In the genomic region with DNA sequence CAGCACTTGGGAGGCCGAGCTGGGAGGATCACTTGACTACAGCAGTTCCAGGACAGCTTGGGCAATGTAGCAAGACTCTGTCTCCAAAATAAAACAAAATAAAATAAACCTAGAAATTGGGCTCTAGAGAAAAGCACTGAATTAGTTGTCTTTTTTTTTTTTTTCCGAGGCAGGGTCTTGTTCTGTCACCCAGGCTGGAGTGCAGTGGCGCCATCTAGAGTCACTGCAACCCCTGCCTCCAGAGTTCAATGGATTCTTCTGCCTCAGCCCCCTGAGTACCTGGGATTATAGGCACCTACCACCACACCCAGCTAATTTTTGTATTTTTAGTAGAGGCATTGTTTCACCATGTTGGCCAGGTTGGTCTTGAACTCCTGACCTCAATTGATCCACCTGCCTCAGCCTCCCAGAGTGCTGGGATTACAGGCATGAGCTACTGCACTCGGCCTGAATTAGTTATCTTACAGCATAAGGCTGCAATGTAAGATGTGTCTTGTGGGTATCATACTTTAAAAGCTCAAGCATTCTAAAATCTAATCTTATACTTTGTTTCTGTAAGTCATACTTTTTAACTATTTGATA, we compare ENCODE assay signal across 8 cellular contexts. TPM values are rescaled to one million over a fixed set of nuclear protein-coding genes. Genes with fewer than 3 reads are reported as not detected.
A peak's percentile ranks its signal among the peaks of the same experiment; 100 is the strongest.
DNase-seq lines count a peak whose midpoint lies in the region; ATAC-seq lines count a peak whose summit lies in the region.

No MANE protein-coding gene starts in this region.

- H3K36me3 ChIP-seq in naive thymus-derived CD4-positive, alpha-beta T cell (ENCODE audit: control insufficient read depth in 2 of 3, insufficient read depth in 3 of 3, low read length in 3 of 3): no peaks in the 10 kb centered on the region

- no peak overlapping the region for H3K4me3 ChIP-seq in naive thymus-derived CD4-positive, alpha-beta T cell (ENCODE audit: low read length)

- no peak overlapping the region for H3K27ac Mint-ChIP-seq in T-helper 2 cell treated with Interferon-gamma antibody and Interleukin-4, amounts not matched to agents 5 μg/mL and 100 μg/mL, for 36 hours
- H3K27ac Mint-ChIP-seq in T-helper 17 cell: no peak overlapping the region
- H3K27ac Mint-ChIP-seq in naive thymus-derived CD4-positive, alpha-beta T cell: no peak overlapping the region
- no peak overlapping the region for H3K27ac Mint-ChIP-seq in stimulated activated memory B cell treated with anti-CD40 and anti-IgM and Interleukin-4, amounts not matched to agents 10 μg/mL and 1 μg/mL and 100 μg/mL, for 72 hours

- H3K4me1 ChIP-seq in naive thymus-derived CD4-positive, alpha-beta T cell (ENCODE audit: control insufficient read depth in 2 of 2, insufficient read depth in 2 of 2, low read length in 2 of 2): no peaks in the 10 kb centered on the region

- no peaks in the 10 kb centered on the region for H3K9me3 Mint-ChIP-seq in T-helper 2 cell treated with Interferon-gamma antibody and Interleukin-4, amounts not matched to agents 5 μg/mL and 100 μg/mL, for 36 hours
- H3K9me3 Mint-ChIP-seq in naive thymus-derived CD4-positive, alpha-beta T cell: no peaks in the 10 kb centered on the region
- no peaks in the 10 kb centered on the region for H3K9me3 Mint-ChIP-seq in stimulated activated memory B cell treated with anti-CD40 and anti-IgM and Interleukin-4, amounts not matched to agents 10 μg/mL and 1 μg/mL and 100 μg/mL, for 72 hours

- peaks cover 0 to 4% of the 10 kb centered on the region in 2 donors for H3K27me3 ChIP-seq in naive thymus-derived CD4-positive, alpha-beta T cell (ENCODE audit: control insufficient read depth in 2 of 2, insufficient read depth in 2 of 2, low read length in 2 of 2)

- H3K36me3 Mint-ChIP-seq in T-helper 2 cell treated with Interferon-gamma antibody and Interleukin-4, amounts not matched to agents 5 μg/mL and 100 μg/mL, for 36 hours (ENCODE audit: low read depth): no peaks in the 10 kb centered on the region
- H3K36me3 Mint-ChIP-seq in T-helper 17 cell (ENCODE audit: low read depth): peaks cover 2% of the 10 kb centered on the region
- no peaks in the 10 kb centered on the region for H3K36me3 Mint-ChIP-seq in naive thymus-derived CD4-positive, alpha-beta T cell
- no peaks in the 10 kb centered on the region for H3K36me3 Mint-ChIP-seq in stimulated activated memory B cell treated with anti-CD40 and anti-IgM and Interleukin-4, amounts not matched to agents 10 μg/mL and 1 μg/mL and 100 μg/mL, for 72 hours

- POLR2A ChIA-PET in naive thymus-derived CD4-positive, alpha-beta T cell (lab: Charles Lee): interaction anchor here (0.6 kb wide), 1 partner anchor 10 kb away, joined by 4 read pairs; no protein-coding TSS in a partner anchor

- no peak overlapping the region for H3K27ac ChIP-seq in naive thymus-derived CD4-positive, alpha-beta T cell (ENCODE audit: low read depth, low read length)

- no peak overlapping the region for H3K4me3 Mint-ChIP-seq in T-helper 2 cell treated with Interferon-gamma antibody and Interleukin-4, amounts not matched to agents 5 μg/mL and 100 μg/mL, for 36 hours
- no peak overlapping the region for H3K4me3 Mint-ChIP-seq in T-helper 17 cell
- H3K4me3 Mint-ChIP-seq in naive thymus-derived CD4-positive, alpha-beta T cell: no peak overlapping the region
- no peak overlapping the region for H3K4me3 Mint-ChIP-seq in stimulated activated memory B cell treated with anti-CD40 and anti-IgM and Interleukin-4, amounts not matched to agents 10 μg/mL and 1 μg/mL and 100 μg/mL, for 72 hours

- CTCF ChIA-PET in naive thymus-derived CD4-positive, alpha-beta T cell (lab: Charles Lee): interaction anchor here (0.6 to 2.0 kb wide), 15 partner anchors 11 to 780 kb away, joined by 3 to 7 read pairs (median 4); a partner anchor contains a TSS

- DNase-seq in T-helper 2 cell (peak in 3 of 5 experiments; percentile 15 to 54 (median 23)), T-helper 17 cell (peak in 1 of 3 donors; percentile 36)
- no peak for DNase-seq in T-helper 2 cell treated with Interferon-gamma antibody and Interleukin-4, amounts not matched to agents 5 μg/mL and 100 μg/mL, for 36 hours (ENCODE audit: low spot score)
- peak; percentile 18 for DNase-seq in central memory CD4-positive, alpha-beta T cell
- peak in 8 of 9 donors; percentile 16 to 62 (median 48) for DNase-seq in naive thymus-derived CD4-positive, alpha-beta T cell

- peaks cover 14% of the 10 kb centered on the region for H3K27me3 Mint-ChIP-seq in T-helper 2 cell treated with Interferon-gamma antibody and Interleukin-4, amounts not matched to agents 5 μg/mL and 100 μg/mL, for 36 hours (ENCODE audit: low read depth)
- H3K27me3 Mint-ChIP-seq in T-helper 17 cell: peaks cover 34% of the 10 kb centered on the region
- peaks cover 8 to 28% (median 25%) of the 10 kb centered on the region in 5 donors for H3K27me3 Mint-ChIP-seq in naive thymus-derived CD4-positive, alpha-beta T cell
- peaks cover 11% of the 10 kb centered on the region for H3K27me3 Mint-ChIP-seq in stimulated activated memory B cell treated with anti-CD40 and anti-IgM and Interleukin-4, amounts not matched to agents 10 μg/mL and 1 μg/mL and 100 μg/mL, for 72 hours

- no peaks in the 10 kb centered on the region for H3K9me3 ChIP-seq in T-helper 17 cell (ENCODE audit: control insufficient read depth, low read length, poor library complexity, severe bottlenecking)
- no peaks in the 10 kb centered on the region for H3K9me3 ChIP-seq in naive thymus-derived CD4-positive, alpha-beta T cell (ENCODE audit: control insufficient read depth in 2 of 3, low read length in 3 of 3)

- peaks cover 11% of the 10 kb centered on the region for H3K4me1 Mint-ChIP-seq in T-helper 2 cell treated with Interferon-gamma antibody and Interleukin-4, amounts not matched to agents 5 μg/mL and 100 μg/mL, for 36 hours (ENCODE audit: low read depth)
- H3K4me1 Mint-ChIP-seq in T-helper 17 cell: peaks cover 15% of the 10 kb centered on the region
- H3K4me1 Mint-ChIP-seq in naive thymus-derived CD4-positive, alpha-beta T cell: peaks cover 0 to 6% (median 5%) of the 10 kb centered on the region in 7 donors
- peaks cover 8% of the 10 kb centered on the region for H3K4me1 Mint-ChIP-seq in stimulated activated memory B cell treated with anti-CD40 and anti-IgM and Interleukin-4, amounts not matched to agents 10 μg/mL and 1 μg/mL and 100 μg/mL, for 72 hours

- peak; percentile 68 for ATAC-seq in T-helper 17 cell
- peak; percentile 73 for ATAC-seq in naive thymus-derived CD4-positive, alpha-beta T cell
- ATAC-seq in HG03097 (IDR thresholded peaks at IDR 0.05; ENCODE audit: low FRiP score, unreplicated experiment): no peak
- ATAC-seq in stimulated activated memory B cell treated with anti-CD40 and anti-IgM and Interleukin-4, amounts not matched to agents 10 μg/mL and 1 μg/mL and 100 μg/mL, for 72 hours: no peak
- ATAC-seq in HG03439 (IDR thresholded peaks at IDR 0.05; ENCODE audit: unreplicated experiment): no peak

- intact Hi-C loops in naive thymus-derived CD4-positive, alpha-beta T cell (cut with micrococcal nuclease): loop anchor here (1.0 to 5.0 kb wide), 4 partner anchors 83 to 775 kb away; no protein-coding TSS in a partner anchor

RNA-seq across cellular contexts. Expression of a gene that starts 12.8 kb away (rescaled TPM):
- not detected for total RNA-seq in T-helper 17 cell
- 1 to 10 TPM in 2 of 5 experiments, not detected in 3; 1.2 to 1.9 TPM for total RNA-seq in naive thymus-derived CD4-positive, alpha-beta T cell
- polyA plus RNA-seq in naive thymus-derived CD4-positive, alpha-beta T cell: 1 to 10 TPM in 1 of 2 donors, not detected in 1; 1.3 TPM

RNA-seq across cellular contexts. Expression of a gene that starts 18.1 kb away (rescaled TPM):
- total RNA-seq in T-helper 17 cell: 10 to 100 TPM; 12.8 to 15.3 TPM
- 10 to 100 TPM; 16.4 to 38.7 (median 24.2) TPM for total RNA-seq in naive thymus-derived CD4-positive, alpha-beta T cell
- polyA plus RNA-seq in naive thymus-derived CD4-positive, alpha-beta T cell: 10 to 100 TPM; 18.1 to 32.1 TPM

Comparison
In these comparisons a context has a peak if more than half of its experiments do, and no peak if none do; other contexts are left out.
1. ATAC-seq: peak in T-helper 17 cell (single experiment) and naive thymus-derived CD4-positive, alpha-beta T cell (single experiment); none in HG03097 (single experiment), stimulated activated memory B cell treated with anti-CD40 and anti-IgM and Interleukin-4, amounts not matched to agents 10 μg/mL and 1 μg/mL and 100 μg/mL, for 72 hours (single experiment) and HG03439 (single experiment).